ENCODE assay signal across 8 cellular contexts in the genomic region with DNA sequence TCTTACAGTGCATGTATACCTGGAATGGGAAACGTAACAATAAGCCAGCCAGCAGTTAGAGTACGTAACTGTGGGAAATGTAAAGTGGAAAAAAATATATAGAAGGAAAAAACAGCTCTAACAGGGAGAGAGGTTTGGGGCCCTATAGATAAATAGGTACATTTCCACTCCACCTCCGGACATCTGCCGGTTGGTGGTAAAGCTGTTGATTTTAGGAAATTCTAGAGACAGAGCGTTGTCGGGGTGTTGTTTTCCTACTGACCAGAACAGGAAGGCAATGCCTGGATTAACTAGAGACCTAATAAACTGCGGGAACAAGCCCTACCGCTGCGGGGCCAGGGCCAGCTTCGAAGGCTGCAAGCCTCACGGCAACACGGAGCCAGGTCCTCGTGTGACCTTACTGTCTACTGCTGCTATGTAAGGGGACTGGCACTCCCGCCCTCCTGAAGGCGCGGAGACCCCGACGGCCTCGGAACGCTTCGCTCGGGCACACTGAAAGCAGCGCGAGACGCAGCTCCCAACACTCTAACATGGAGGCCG. TPM values are rescaled to one million over a fixed set of nuclear protein-coding genes. Genes with fewer than 3 reads are reported as not detected.
DNase-seq lines count a peak whose midpoint lies in the region; ATAC-seq, FAIRE-seq and TF ChIP-seq lines count a peak whose summit lies in the region.

No MANE protein-coding gene starts in this region.

- WGBS in H1 (ENCODE audit: extremely low coverage in 1 of 2, insufficient coverage in 1 of 2, insufficient read length in 1 of 2, insufficient replicate concordance in 2 of 2, low coverage in 1 of 2, low lambda C conversion rate in 2 of 2, missing lambda C conversion rate in 1 of 2), 2 experiments: 6% methylated on average over 26 of the region's 26 CpGs; no CpG with 5 or more reads in 1 of the 2 experiments
- WGBS in thyroid gland, 2 donors: 2 to 4% methylated on average over 13 to 19 of the region's 26 CpGs

- no peaks in the 10 kb centered on the region for H3K27me3 ChIP-seq in H1 (replicated peaks in 1 of 4; ENCODE audit: control insufficient read depth in 3 of 4, extremely low read depth in 1 of 4, insufficient read depth in 3 of 4, low read length in 3 of 4)
- H3K27me3 ChIP-seq in thyroid gland: no peaks in the 10 kb centered on the region

- peak overlapping the region; percentile 88 for H2BK5ac ChIP-seq in H1 (ENCODE audit: low read depth, low read length)

- peak overlapping the region; percentile 66 for H4K5ac ChIP-seq in H1 (ENCODE audit: insufficient read length, low read depth, low read length)

- no peak for TF ChIP-seq EP300 in H1 (IDR thresholded peaks at IDR 0.05; ENCODE audit: borderline replicate concordance in 1 of 2, low read depth in 2 of 2, low read length in 2 of 2)

- peaks cover 0 to 1% of the 10 kb centered on the region in 2 experiments for H4K20me1 ChIP-seq in H1 (replicated peaks in 1 of 2; ENCODE audit: control insufficient read depth in 1 of 2, insufficient read depth in 2 of 2, low read length in 2 of 2)

- H2BK20ac ChIP-seq in H1 (ENCODE audit: low read length): no peak overlapping the region

- H3K79me1 ChIP-seq in H1 (ENCODE audit: low read depth, low read length): no peaks in the 10 kb centered on the region; the same call in 1 of the 2 replicates

- DNase-seq in GDM1 (lab: John Stamatoyannopoulos, UW) (peak; percentile 68), activated B cell treated with CpG ODN at 0.5 μM for 24 hours (no peak), H1 (ENCODE audit: low read depth in 1 of 2, low spot score in 2 of 2) (peak in 1 of 2 experiments; percentile 25), thyroid gland (no peak), GM10248 (ENCODE audit: extremely low spot score) (no peak)
- DNase-seq in natural killer cell treated with Interleukin-12 subunit alpha and Interleukin-12 subunit beta and Interleukin-15 and Interleukin-18, amount 100 ng/mL, for 72 hours (ENCODE audit: low spot score): no peak

- H3K4me3 Mint-ChIP-seq in IgD-negative memory B cell (peak overlapping the region; percentile 95 to 99 (median 96)), activated B cell treated with CpG ODN at 0.5 μM for 24 hours (peak overlapping the region; percentile 95)
- peak overlapping the region; percentile 92 for H3K4me3 Mint-ChIP-seq in natural killer cell treated with Interleukin-12 subunit alpha and Interleukin-12 subunit beta and Interleukin-15 and Interleukin-18, amount 100 ng/mL, for 72 hours

- H3K27ac Mint-ChIP-seq in IgD-negative memory B cell: peak overlapping the region; percentile 79 to 99 (median 98)
- peak overlapping the region; percentile 88 for H3K27ac Mint-ChIP-seq in activated B cell treated with CpG ODN at 0.5 μM for 24 hours
- peak overlapping the region; percentile 92 to 99 for H3K27ac Mint-ChIP-seq in natural killer cell treated with Interleukin-12 subunit alpha and Interleukin-12 subunit beta and Interleukin-15 and Interleukin-18, amount 100 ng/mL, for 72 hours

- peaks cover 0 to 22% of the 10 kb centered on the region in 2 experiments; a peak in 3 of 4 replicates for H3K79me2 ChIP-seq in H1 (ENCODE audit: control insufficient read depth in 1 of 2, insufficient read depth in 2 of 2, low read length in 2 of 2)

- H3K27ac ChIP-seq in H1 (ENCODE audit: low read depth, low read length) (peak overlapping the region; percentile 90), thyroid gland (peak overlapping the region; percentile 97 to 98 (median 97))

- 0 out of 2 replicates have a peak overlapping the region, but pooled peaks have one; percentile 84 for H2BK15ac ChIP-seq in H1 (ENCODE audit: low read length)

- peak overlapping the region; percentile 96; the same call in 1 of the 2 replicates for H4K8ac ChIP-seq in H1 (ENCODE audit: extremely low read depth, insufficient read depth, low read length)

- H3K56ac ChIP-seq in H1 (replicated peaks; ENCODE audit: insufficient read length, low read depth, low read length): peak overlapping the region; percentile 2

- H3K9me3 ChIP-seq in H1 (ENCODE audit: insufficient read depth in 2 of 2, low read depth in 1 of 2, low read length in 1 of 2) (no peaks in the 10 kb centered on the region), thyroid gland (no peaks in the 10 kb centered on the region)

- no peak for FAIRE-seq in H1 (lab: Jason Lieb, UNC)

- TF ChIP-seq POLR2A in H1 (IDR thresholded peaks at IDR 0.05; ENCODE audit: control extremely low read depth in 1 of 2, low read depth in 2 of 2, low read length in 2 of 2) (peak in 1 of 2 experiments; percentile 60; a peak in 1 of 3 replicates), thyroid gland (IDR thresholded peaks at IDR 0.05) (no peak)

- peak overlapping the region; percentile 82 to 90 (median 88) for H3K9ac ChIP-seq in H1 (replicated peaks in 1 of 4; ENCODE audit: extremely low read depth in 1 of 4, low read depth in 3 of 4, low read length in 3 of 4)

- H3K36me3 Mint-ChIP-seq in IgD-negative memory B cell: no peaks in the 10 kb centered on the region
- peaks cover 38% of the 10 kb centered on the region for H3K36me3 Mint-ChIP-seq in activated B cell treated with CpG ODN at 0.5 μM for 24 hours (ENCODE audit: low read depth)
- H3K36me3 Mint-ChIP-seq in natural killer cell treated with Interleukin-12 subunit alpha and Interleukin-12 subunit beta and Interleukin-15 and Interleukin-18, amount 100 ng/mL, for 72 hours: peaks cover 25% of the 10 kb centered on the region

- POLR2A ChIA-PET in activated B cell treated with CpG ODN at 0.5 μM for 24 hours (lab: Charles Lee) (interaction anchor here (0.5 to 3.9 kb wide), 13 partner anchors 10 to 1699 kb away, joined by 3 to 41 read pairs (median 5); a partner anchor contains a TSS), H1 (lab: Charles Lee; ENCODE audit: partially characterized antibody) (interaction anchor here (0.7 to 2.9 kb wide), 19 partner anchors 9 to 1015 kb away, joined by 3 to 22 read pairs (median 6); a partner anchor contains a TSS), GM10248 (lab: Yijun Ruan, JAX) (interaction anchor here (0.5 to 1.4 kb wide), 2 partner anchors 18 to 985 kb away, joined by 3 read pairs; no protein-coding TSS in a partner anchor)

- H2BK12ac ChIP-seq in H1 (ENCODE audit: low read depth, low read length): no peak overlapping the region

- TF ChIP-seq CTCF in activated B cell treated with CpG ODN at 0.5 μM for 24 hours (IDR thresholded peaks at IDR 0.05) (no peak), H1 (IDR thresholded peaks at IDR 0.05; ENCODE audit: control extremely low read depth in 1 of 3, insufficient read depth in 1 of 3, low read depth in 1 of 3, low read length in 3 of 3) (no peak), thyroid gland (IDR thresholded peaks at IDR 0.05) (no peak), GM10248 (IDR thresholded peaks at IDR 0.05; ENCODE audit: control extremely low read depth, extremely low read depth, low read depth, missing control alignments) (no peak)

- peaks cover 11 to 31% (median 18%) of the 10 kb centered on the region in 4 experiments for H3K36me3 ChIP-seq in H1 (ENCODE audit: control insufficient read depth in 2 of 4, insufficient read depth in 4 of 4, low read length in 3 of 4)
- H3K36me3 ChIP-seq in thyroid gland: peaks cover 17 to 24% of the 10 kb centered on the region in 2 donors

- ATAC-seq in activated B cell treated with CpG ODN at 0.5 μM for 24 hours (ENCODE audit: low read depth) (no peak), HG02840 (IDR thresholded peaks at IDR 0.05; ENCODE audit: low FRiP score, unreplicated experiment) (no peak)
- ATAC-seq in natural killer cell treated with Interleukin-12 subunit alpha and Interleukin-12 subunit beta and Interleukin-15 and Interleukin-18, amount 100 ng/mL, for 72 hours: peak in 1 of 2 donors; percentile 32

- H2BK120ac ChIP-seq in H1 (replicated peaks; ENCODE audit: low read depth, low read length): no peak overlapping the region

- no peak overlapping the region for H2AFZ ChIP-seq in H1 (ENCODE audit: low read length)

- H3K14ac ChIP-seq in H1 (ENCODE audit: insufficient read length): no peak overlapping the region

- H4K91ac ChIP-seq in H1 (replicated peaks; ENCODE audit: insufficient read length, low read length): peak overlapping the region; percentile 82

- H2AK5ac ChIP-seq in H1 (ENCODE audit: low read depth, low read length): no peak overlapping the region; the same call in 1 of the 2 replicates

- intact Hi-C loops in activated B cell treated with CpG ODN at 0.5 μM for 24 hours (cut with micrococcal nuclease): loop anchor here (1.0 to 10.0 kb wide), 10 partner anchors 29 to 1759 kb away; a partner anchor contains a TSS
- intact Hi-C loops in thyroid gland (cut with DNase I): no loop called here

- no peak for TF ChIP-seq RAD21 in H1 (IDR thresholded peaks at IDR 0.05 in 1 of 2, conservative IDR thresholded peaks at IDR 0.05 in 1 of 2; ENCODE audit: low read depth in 2 of 2, low read length in 2 of 2)

- peaks cover 22 to 33% (median 23%) of the 10 kb centered on the region in 3 donors for H3K4me1 Mint-ChIP-seq in IgD-negative memory B cell
- peaks cover 36% of the 10 kb centered on the region for H3K4me1 Mint-ChIP-seq in activated B cell treated with CpG ODN at 0.5 μM for 24 hours
- peaks cover 24 to 27% of the 10 kb centered on the region in 2 donors for H3K4me1 Mint-ChIP-seq in natural killer cell treated with Interleukin-12 subunit alpha and Interleukin-12 subunit beta and Interleukin-15 and Interleukin-18, amount 100 ng/mL, for 72 hours (ENCODE audit: low read depth in 2 of 2)

- H3K4me3 ChIP-seq in H1 (ENCODE audit: extremely low read depth in 1 of 4, insufficient read depth in 2 of 4, low read depth in 3 of 4, low read length in 4 of 4) (peak overlapping the region; percentile 72 to 80 (median 74)), thyroid gland (replicated peaks in 1 of 3) (peak overlapping the region; percentile 73 to 86 (median 77))

- no peak overlapping the region for H3K23ac ChIP-seq in H1 (ENCODE audit: insufficient read length)

- H3K4me1 ChIP-seq in H1 (replicated peaks in 1 of 4; ENCODE audit: control insufficient read depth in 3 of 4, insufficient read depth in 4 of 4, low read length in 3 of 4): peaks cover 0 to 5% (median 0%) of the 10 kb centered on the region in 4 experiments; a peak in 2 of 7 replicates
- H3K4me1 ChIP-seq in thyroid gland: peaks cover 18 to 41% of the 10 kb centered on the region in 2 donors

- H3K18ac ChIP-seq in H1 (ENCODE audit: extremely low read depth, low read length): peak overlapping the region; percentile 75

- peaks cover 5% of the 10 kb centered on the region; the same call in 1 of the 2 replicates for H3K23me2 ChIP-seq in H1 (ENCODE audit: low read depth, low read length)

- H3K9me3 Mint-ChIP-seq in IgD-negative memory B cell (no peaks in the 10 kb centered on the region), activated B cell treated with CpG ODN at 0.5 μM for 24 hours (no peaks in the 10 kb centered on the region)
- no peaks in the 10 kb centered on the region for H3K9me3 Mint-ChIP-seq in natural killer cell treated with Interleukin-12 subunit alpha and Interleukin-12 subunit beta and Interleukin-15 and Interleukin-18, amount 100 ng/mL, for 72 hours

- no peak overlapping the region for H3K4ac ChIP-seq in H1 (replicated peaks; ENCODE audit: insufficient read length, low read depth, low read length)

- CTCF ChIA-PET in activated B cell treated with CpG ODN at 0.5 μM for 24 hours (lab: Charles Lee) (interaction anchor here (0.9 to 3.2 kb wide), 4 partner anchors 37 to 526 kb away, joined by 3 to 18 read pairs (median 4); no protein-coding TSS in a partner anchor), H1 (lab: Charles Lee; ENCODE audit: partially characterized antibody) (interaction anchor here (0.8 to 2.3 kb wide), 4 partner anchors 12 to 36 kb away, joined by 3 to 7 read pairs (median 4); no protein-coding TSS in a partner anchor), GM10248 (lab: Yijun Ruan, JAX) (interaction anchor here (1.0 to 1.7 kb wide), 8 partner anchors 10 to 246 kb away, joined by 3 to 6 read pairs (median 3); no protein-coding TSS in a partner anchor)

- peak overlapping the region; percentile 77 to 93 for H3K4me2 ChIP-seq in H1 (ENCODE audit: insufficient read depth in 1 of 2, low read depth in 2 of 2, low read length in 2 of 2)

- H3K27me3 Mint-ChIP-seq in IgD-negative memory B cell (no peaks in the 10 kb centered on the region), activated B cell treated with CpG ODN at 0.5 μM for 24 hours (no peaks in the 10 kb centered on the region)
- peaks cover 0 to 3% of the 10 kb centered on the region in 2 donors for H3K27me3 Mint-ChIP-seq in natural killer cell treated with Interleukin-12 subunit alpha and Interleukin-12 subunit beta and Interleukin-15 and Interleukin-18, amount 100 ng/mL, for 72 hours

RNA-seq across cellular contexts. Expression of a gene that starts 0.8 kb away (rescaled TPM):
- 38.8 TPM for polyA plus RNA-seq in IgD-negative memory B cell
- 19.9 and 21.8 TPM in 2 replicates for total RNA-seq in activated B cell treated with CpG ODN at 0.5 μM for 24 hours
- total RNA-seq in H1 (2021; fragmentation: NEBNext Ultra II Directional; extraction: Animal tissue kit (Norgen Biotek cat#: 25700)): 14.0 and 14.8 TPM in 2 replicates
- polyA plus RNA-seq in H1 (2011; rRNA removed): 5.5 and 6.0 TPM in 2 replicates
- 8.4 TPM for polyA plus RNA-seq in H1 (2011; cell fraction: cytosol; rRNA removed)
- polyA plus RNA-seq in H1 (2011; cell fraction: nucleus; rRNA removed): 5.4 TPM
- polyA plus RNA-seq in H1 (2012, experiment 1 of 2): 8.6 to 11.5 TPM (median 9.3 TPM) in 4 replicates
- 1.3 TPM for polyA plus RNA-seq in H1 (2012, experiment 2 of 2)
- polyA plus RNA-seq in H1 (2013, experiment 1 of 2): 7.6 TPM
- 7.5 TPM for polyA plus RNA-seq in H1 (2013, experiment 2 of 2)
- polyA minus RNA-seq in H1 (2011; rRNA and poly(A)+ RNA removed): 6.5 and 15.2 TPM in 2 replicates
- polyA minus RNA-seq in H1 (2011; cell fraction: cytosol; rRNA and poly(A)+ RNA removed): 10.6 TPM
- 21.9 TPM for polyA minus RNA-seq in H1 (2011; cell fraction: nucleus; rRNA and poly(A)+ RNA removed)
- 10 to 100 TPM; 22.0 to 22.7 TPM for total RNA-seq in natural killer cell treated with Interleukin-12 subunit alpha and Interleukin-12 subunit beta and Interleukin-15 and Interleukin-18, amount 100 ng/mL, for 72 hours
- 10 to 100 TPM; 16.9 to 30.3 (median 22.8) TPM for total RNA-seq in thyroid gland
